Comparison of ENCODE assay signal across 8 cellular contexts in the genomic region with DNA sequence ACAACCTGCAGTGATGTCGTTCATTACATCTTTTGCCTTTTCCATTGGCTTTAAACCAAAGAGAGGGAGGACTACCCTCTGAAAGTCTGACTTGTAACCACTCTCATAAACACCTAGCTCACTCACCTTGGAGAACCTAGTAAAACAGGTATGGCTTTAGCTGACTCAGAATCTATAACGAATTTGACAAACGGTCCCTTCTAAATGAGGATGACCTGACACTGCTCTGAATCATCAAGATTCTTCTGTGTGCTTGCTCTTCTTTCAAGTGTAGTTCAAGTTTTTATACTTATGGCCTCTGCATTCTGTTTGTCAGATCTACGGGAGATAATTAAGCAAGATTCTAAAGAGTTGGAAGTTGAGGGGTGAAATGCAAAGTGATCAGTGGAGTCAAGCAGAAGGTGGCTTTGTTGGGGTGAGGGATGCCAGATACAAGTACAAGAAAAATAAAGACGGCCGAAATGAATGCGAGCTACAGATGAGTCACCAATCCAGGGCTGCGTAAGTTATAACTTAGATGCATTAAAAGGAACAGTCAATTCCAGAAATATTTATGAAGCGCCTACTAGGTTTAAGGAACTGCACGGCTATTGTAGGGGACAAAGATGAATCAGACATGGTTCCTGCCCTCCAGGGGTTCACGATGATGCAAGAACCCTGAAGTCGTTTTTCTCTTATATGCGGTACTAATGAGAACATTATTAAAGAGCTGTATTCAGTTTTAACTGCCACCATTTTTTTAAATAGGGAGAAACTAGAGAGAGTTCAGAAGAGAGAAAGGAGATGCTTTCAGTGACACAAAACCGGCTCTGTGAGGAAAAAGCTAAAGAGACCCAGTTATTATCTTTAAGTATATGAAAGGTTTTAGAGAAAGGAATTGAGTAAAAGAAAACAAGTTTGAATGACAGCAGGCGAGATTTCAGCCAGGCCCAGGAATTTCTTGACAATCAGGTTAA. TPM values are rescaled to one million over a fixed set of nuclear protein-coding genes. Genes with fewer than 3 reads are reported as not detected.
A peak's percentile ranks its signal among the peaks of the same experiment; 100 is the strongest.
DNase-seq lines count a peak whose midpoint lies in the region; ATAC-seq and TF ChIP-seq lines count a peak whose summit lies in the region.

No MANE protein-coding gene starts in this region.

- peak overlapping the region; percentile 7 for H3K27ac Mint-ChIP-seq in activated CD8-positive, alpha-beta memory T cell treated with anti-CD3 and anti-CD28 coated beads, Interleukin-2, amount 10 ng/mL, durations not matched to agents 7 days and 5 days
- peak overlapping the region; percentile 98 for H3K27ac Mint-ChIP-seq in type B pancreatic cell

- H3K9me3 Mint-ChIP-seq in activated CD8-positive, alpha-beta memory T cell treated with anti-CD3 and anti-CD28 coated beads, Interleukin-2, amount 10 ng/mL, durations not matched to agents 7 days and 5 days (ENCODE audit: low read depth) = no peaks in the 10 kb centered on the region
- H3K9me3 Mint-ChIP-seq in type B pancreatic cell = no peaks in the 10 kb centered on the region

- peaks cover 10% of the 10 kb centered on the region for H3K36me3 Mint-ChIP-seq in activated CD8-positive, alpha-beta memory T cell treated with anti-CD3 and anti-CD28 coated beads, Interleukin-2, amount 10 ng/mL, durations not matched to agents 7 days and 5 days
- H3K36me3 Mint-ChIP-seq in type B pancreatic cell = peaks cover 13% of the 10 kb centered on the region

- H3K27ac ChIP-seq in coronary artery = no peak overlapping the region

- no peaks in the 10 kb centered on the region for H3K27me3 Mint-ChIP-seq in activated CD8-positive, alpha-beta memory T cell treated with anti-CD3 and anti-CD28 coated beads, Interleukin-2, amount 10 ng/mL, durations not matched to agents 7 days and 5 days
- H3K27me3 Mint-ChIP-seq in type B pancreatic cell = no peaks in the 10 kb centered on the region

- CTCF ChIA-PET in activated CD8-positive, alpha-beta memory T cell treated with anti-CD3 and anti-CD28 coated beads, Interleukin-2, amount 10 ng/mL, durations not matched to agents 7 days and 5 days (lab: Charles Lee) = interaction anchor here (1.4 to 4.8 kb wide), 2 partner anchors 123 to 125 kb away, joined by 3 to 18 read pairs; no protein-coding TSS in a partner anchor

- H3K4me3 ChIP-seq in WI38 (ENCODE audit: low read depth, low read length) (peak overlapping the region; percentile 29), fibroblast of mammary gland (ENCODE audit: control insufficient read depth, low read depth, low read length) (peak overlapping the region; percentile 15), coronary artery (no peak overlapping the region)

- TF ChIP-seq CTCF in WI38 (IDR thresholded peaks at IDR 0.05; ENCODE audit: low read depth, low read length) (no peak), fibroblast of mammary gland (conservative IDR thresholded peaks at IDR 0.05; ENCODE audit: control insufficient read depth, insufficient read depth, low read depth, low read length) (no peak), type B pancreatic cell (conservative IDR thresholded peaks at IDR 0.05) (no peak), coronary artery (IDR thresholded peaks at IDR 0.05) (no peak)

- no peak for ATAC-seq in activated CD8-positive, alpha-beta memory T cell treated with anti-CD3 and anti-CD28 coated beads, Interleukin-2, amount 10 ng/mL, durations not matched to agents 7 days and 5 days
- no peak for ATAC-seq in HG02678 (IDR thresholded peaks at IDR 0.05; ENCODE audit: unreplicated experiment)

- H3K4me1 Mint-ChIP-seq in activated CD8-positive, alpha-beta memory T cell treated with anti-CD3 and anti-CD28 coated beads, Interleukin-2, amount 10 ng/mL, durations not matched to agents 7 days and 5 days = peaks cover 82% of the 10 kb centered on the region
- H3K4me1 Mint-ChIP-seq in type B pancreatic cell (ENCODE audit: unreplicated experiment) = peaks cover 75% of the 10 kb centered on the region

- H3K4me3 Mint-ChIP-seq in activated CD8-positive, alpha-beta memory T cell treated with anti-CD3 and anti-CD28 coated beads, Interleukin-2, amount 10 ng/mL, durations not matched to agents 7 days and 5 days = no peak overlapping the region
- H3K4me3 Mint-ChIP-seq in type B pancreatic cell = peak overlapping the region; percentile 82

- DNase-seq in activated CD8-positive, alpha-beta memory T cell treated with anti-CD3 and anti-CD28 coated beads, Interleukin-2, amount 10 ng/mL, durations not matched to agents 7 days and 5 days = no peak
- no peak for DNase-seq in activated CD8-positive, alpha-beta memory T cell treated with anti-CD3 and anti-CD28 coated beads, Interleukin-2, amount 50 U/mL, for 48 hours
- peak; percentile 98 for DNase-seq in fibroblast of mammary gland (ENCODE audit: low read depth)
- no peak for DNase-seq in type B pancreatic cell (ENCODE audit: extremely low spot score, unreplicated experiment)
- no peak for DNase-seq in coronary artery (ENCODE audit: low spot score)
- no peak for DNase-seq in stimulated activated naive CD4-positive, alpha-beta T cell (lab: John Stamatoyannopoulos, UW)

RNA-seq across cellular contexts. Expression of a gene that starts 6.5 kb away (rescaled TPM):
- total RNA-seq in activated CD8-positive, alpha-beta memory T cell treated with anti-CD3 and anti-CD28 coated beads, Interleukin-2, amount 10 ng/mL, durations not matched to agents 7 days and 5 days = 10 to 100 TPM; 20.2 to 21.4 TPM
- 84.7 and 89.1 TPM in 2 replicates for total RNA-seq in type B pancreatic cell (ENCODE audit: low replicate concordance)

RNA-seq across cellular contexts. Expression of a gene that starts 57.8 kb away (rescaled TPM):
- total RNA-seq in activated CD8-positive, alpha-beta memory T cell treated with anti-CD3 and anti-CD28 coated beads, Interleukin-2, amount 10 ng/mL, durations not matched to agents 7 days and 5 days = 1 to 10 TPM; 1.7 to 3.9 TPM
- total RNA-seq in type B pancreatic cell (ENCODE audit: low replicate concordance) = 4.2 and 5.8 TPM in 2 replicates
